In the genomic region with DNA sequence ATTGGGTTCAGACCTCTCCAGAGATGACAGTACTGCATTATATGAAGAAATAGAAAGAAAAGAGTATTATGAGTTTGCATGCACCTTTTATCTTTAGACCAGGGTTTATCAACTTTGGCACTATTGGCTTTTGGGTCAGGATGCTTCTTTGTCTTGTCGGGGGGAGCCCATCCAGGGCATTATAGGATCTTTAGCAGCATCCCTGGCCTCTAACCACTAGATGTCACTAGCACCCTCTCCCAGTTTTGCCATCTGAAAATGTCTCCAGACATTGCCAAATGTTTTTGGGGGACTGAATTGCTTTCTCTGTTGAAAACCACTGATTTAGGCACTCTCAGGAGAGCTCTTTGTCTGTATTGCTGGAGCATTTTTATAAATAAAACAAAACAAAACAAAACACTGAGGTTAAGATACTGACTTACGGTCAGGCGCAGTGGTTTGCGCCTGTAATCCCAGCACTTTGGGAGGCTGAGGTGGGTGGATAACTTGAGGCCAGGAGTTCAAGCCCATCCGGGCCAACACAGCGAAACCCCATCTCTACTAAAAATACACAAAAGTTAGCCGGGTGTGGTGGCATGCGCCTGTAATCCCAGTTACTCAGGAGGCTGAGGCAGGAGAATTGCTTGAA, we compare ENCODE assay signal across 8 cellular contexts. TPM values are rescaled to one million over a fixed set of nuclear protein-coding genes. Genes with fewer than 3 reads are reported as not detected.
A peak's percentile ranks its signal among the peaks of the same experiment; 100 is the strongest.
DNase-seq lines count a peak whose midpoint lies in the region; ATAC-seq and TF ChIP-seq lines count a peak whose summit lies in the region.

No MANE protein-coding gene starts in this region.

- intact Hi-C loops in ascending aorta (cut with DNase I) (no loop called here), aorta (cut with DNase I) (no loop called here)

- ATAC-seq in GM18511 (IDR thresholded peaks at IDR 0.05; ENCODE audit: unreplicated experiment) (peak; percentile 66), aorta (ENCODE audit: low FRiP score) (no peak)

- H3K9me3 ChIP-seq in ascending aorta (no peaks in the 10 kb centered on the region), suprapubic skin (no peaks in the 10 kb centered on the region), aorta (ENCODE audit: control insufficient read depth, low read length) (no peaks in the 10 kb centered on the region)

- H3K4me1 ChIP-seq in ascending aorta (no peaks in the 10 kb centered on the region), suprapubic skin (no peaks in the 10 kb centered on the region), aorta (ENCODE audit: control insufficient read depth in 1 of 2, insufficient read depth in 2 of 2, low read length in 2 of 2) (no peaks in the 10 kb centered on the region)

- TF ChIP-seq EP300 in suprapubic skin (IDR thresholded peaks at IDR 0.05), result no peak

- 85% methylated on average over 8 of the region's 8 CpGs for WGBS in suprapubic skin
- WGBS in aorta, 2 donors, result 82 to 86% methylated on average over 8 of the region's 8 CpGs

- TF ChIP-seq POLR2A in suprapubic skin (IDR thresholded peaks at IDR 0.05), result no peak

- H3K4me3 ChIP-seq in ascending aorta (no peak overlapping the region), suprapubic skin (no peak overlapping the region), aorta (ENCODE audit: low read length in 2 of 2) (no peak overlapping the region)

- H3K27me3 ChIP-seq in ascending aorta (no peaks in the 10 kb centered on the region), suprapubic skin (no peaks in the 10 kb centered on the region), aorta (ENCODE audit: control insufficient read depth in 1 of 2, insufficient read depth in 2 of 2, low read length in 1 of 2) (no peaks in the 10 kb centered on the region)

- TF ChIP-seq CTCF in ascending aorta (IDR thresholded peaks at IDR 0.05) (peak; percentile 26 to 65 (median 48)), suprapubic skin (IDR thresholded peaks at IDR 0.05) (peak; percentile 9 to 46)

- peaks cover 0 to 4% of the 10 kb centered on the region in 2 donors for H3K36me3 ChIP-seq in ascending aorta
- no peaks in the 10 kb centered on the region for H3K36me3 ChIP-seq in suprapubic skin
- H3K36me3 ChIP-seq in aorta (ENCODE audit: control insufficient read depth in 1 of 2, insufficient read depth in 2 of 2, low read length in 1 of 2), result no peaks in the 10 kb centered on the region

- H3K27ac ChIP-seq in ascending aorta, result no peak overlapping the region
- no peak overlapping the region for H3K27ac ChIP-seq in suprapubic skin
- H3K27ac ChIP-seq in aorta (ENCODE audit: low read depth in 1 of 2, low read length in 2 of 2), result no peak overlapping the region

- peak; percentile 3 for DNase-seq in COLO668 (lab: John Stamatoyannopoulos, UW; ENCODE audit: unreplicated experiment)
- DNase-seq in NCI-H526 treated with DMSO at 0.1 percent for 48 hours (lab: John Stamatoyannopoulos, UW), result peak; percentile 10
- DNase-seq in ascending aorta (ENCODE audit: low spot score in 2 of 2), result no peak
- DNase-seq in inferior parietal cortex (ENCODE audit: extremely low spot score), result peak; percentile 54
- DNase-seq in suprapubic skin (ENCODE audit: low spot score in 2 of 2), result no peak
- DNase-seq in aorta, result no peak
- DNase-seq in NCI-H1436 treated with DMSO at 0.1 percent for 48 hours (lab: John Stamatoyannopoulos, UW), result no peak

RNA-seq across cellular contexts. Expression of gene CA5B, which starts 23.6 kb away (rescaled TPM):
- total RNA-seq in ascending aorta, result 13.5 TPM
- total RNA-seq in suprapubic skin, result 10 to 100 TPM in 1 of 4 donors, 1 to 10 TPM in 3; 6.8 to 32.3 (median 7.9) TPM
- total RNA-seq in aorta, result 10 to 100 TPM; 30.8 to 46.4 TPM
- 1 to 10 TPM; 3.0 to 8.6 TPM for polyA plus RNA-seq in aorta

RNA-seq across cellular contexts. Expression of gene ZRSR2, which starts 28.6 kb away (rescaled TPM):
- 0.64 TPM for total RNA-seq in ascending aorta
- 10 to 100 TPM in 1 of 4 donors, 1 to 10 TPM in 3; 2.3 to 11.5 (median 6.1) TPM for total RNA-seq in suprapubic skin
- 10 to 100 TPM; 13.4 to 18.9 TPM for total RNA-seq in aorta
- 10 to 100 TPM; 38.7 to 98.8 TPM for polyA plus RNA-seq in aorta

Comparison
In these comparisons a context has a peak if more than half of its experiments do, and no peak if none do; other contexts are left out.
1. DNase-seq: peak in COLO668 (single experiment), NCI-H526 treated with DMSO at 0.1 percent for 48 hours (single experiment) and inferior parietal cortex (single experiment); none in ascending aorta (0 of 2), suprapubic skin (0 of 2), aorta (0 of 2) and NCI-H1436 treated with DMSO at 0.1 percent for 48 hours (single experiment).